In genomic region chr17:64123114-64123513, GRCh38 we compare ENCODE assay signal across 17 cellular contexts.
"Had no signal": no experiment of that assay in that cellular context is flagged by ENCODE, and none has a peak within 500 bp of the region (broad histone marks: within the 10 kb centered on the region; RNA-seq: fewer than 3 reads in every experiment).

No MANE protein-coding gene starts in this region.

- H3K27ac ChIP-seq: cardiac muscle cell, neural progenitor cell, ovary, thoracic aorta had no signal

- H3K9ac ChIP-seq: neural progenitor cell had no signal

- DNase-seq: activated CD4-positive, alpha-beta T cell treated with anti-CD3 and anti-CD28 coated beads for 4 hours; activated CD8-positive, alpha-beta memory T cell treated with anti-CD3 and anti-CD28 coated beads, Interleukin-2, amount 50 U/mL, for 4 hours; activated T-cell treated with anti-CD3 and anti-CD28 coated beads, Interleukin-2, amount 50 U/mL, for 48 hours; dermis blood vessel endothelial cell; effector memory CD4-positive, alpha-beta T cell; naive thymus-derived CD4-positive, alpha-beta T cell; ovary; right lobe of liver; small intestine; stimulated activated CD4-positive, alpha-beta T cell treated with anti-CD3 and anti-CD28 coated beads, Interleukin-4, amount 100 ng/mL, for 24 hours had no signal

- H3K27ac Mint-ChIP-seq: memory B cell; neural progenitor cell; stimulated activated memory B cell treated with anti-CD40 and anti-IgM and Interleukin-4, amounts not matched to agents 10 μg/mL and 1 μg/mL and 100 μg/mL, for 72 hours; WTC11 had no signal

- H3K27me3 ChIP-seq: cardiac muscle cell, ovary, right lobe of liver had no signal

- H3K4me3 Mint-ChIP-seq: activated naive CD8-positive, alpha-beta T cell; memory B cell; neural progenitor cell; stimulated activated memory B cell treated with anti-CD40 and anti-IgM and Interleukin-4, amounts not matched to agents 10 μg/mL and 1 μg/mL and 100 μg/mL, for 72 hours; WTC11 had no signal

- H3K4me1 ChIP-seq: neural progenitor cell had no signal

- H2AFZ ChIP-seq: neural progenitor cell had no signal

- H3K27me3 Mint-ChIP-seq: activated naive CD8-positive, alpha-beta T cell; memory B cell; naive thymus-derived CD4-positive, alpha-beta T cell; stimulated activated memory B cell treated with anti-CD40 and anti-IgM and Interleukin-4, amounts not matched to agents 10 μg/mL and 1 μg/mL and 100 μg/mL, for 72 hours had no signal

- H3K36me3 Mint-ChIP-seq: WTC11 had no signal

- H3K36me3 ChIP-seq: cardiac muscle cell, neural progenitor cell, ovary, right lobe of liver, thoracic aorta had no signal

- ATAC-seq: naive thymus-derived CD4-positive, alpha-beta T cell; right lobe of liver; stimulated activated memory B cell treated with anti-CD40 and anti-IgM and Interleukin-4, amounts not matched to agents 10 μg/mL and 1 μg/mL and 100 μg/mL, for 72 hours; WTC11 had no signal

- H3K4me3 ChIP-seq: cardiac muscle cell, neural progenitor cell, ovary, right lobe of liver, thoracic aorta had no signal

- H3K4me2 ChIP-seq: neural progenitor cell had no signal

- H3K9me3 Mint-ChIP-seq: memory B cell; neural progenitor cell; stimulated activated memory B cell treated with anti-CD40 and anti-IgM and Interleukin-4, amounts not matched to agents 10 μg/mL and 1 μg/mL and 100 μg/mL, for 72 hours had no signal

- H3K4me1 Mint-ChIP-seq: WTC11 had no signal

- H3K9me3 ChIP-seq: ovary, right lobe of liver, thoracic aorta had no signal
